Comparison of ENCODE assay signal across 10 cellular contexts in genomic region chr19:41537789-41538188, GRCh38. TPM values are rescaled to one million over a fixed set of nuclear protein-coding genes. Genes with fewer than 3 reads are reported as not detected.
A peak's percentile ranks its signal among the peaks of the same experiment; 100 is the strongest.
DNase-seq lines count a peak whose midpoint lies in the region; ATAC-seq, FAIRE-seq and TF ChIP-seq lines count a peak whose summit lies in the region.
"Had no signal": no experiment of that assay in that cellular context is flagged by ENCODE, and none has a peak within 500 bp of the region (broad histone marks: within the 10 kb centered on the region; RNA-seq: fewer than 3 reads in every experiment).

No MANE protein-coding gene starts in this region.

- peaks cover 3% of the 10 kb centered on the region for H3K36me3 Mint-ChIP-seq in effector memory CD8-positive, alpha-beta T cell (ENCODE audit: insufficient read depth)

- WGBS in ovary, 3 donors, result 21 to 51% (median 38%) methylated on average over 1 of the region's 1 CpG

- no peak for DNase-seq in BJ (ENCODE audit: low read depth)
- DNase-seq in GM18507 (ENCODE audit: extremely low spot score, insufficient read length, low read depth), result no peak
- no peak for DNase-seq in kidney epithelial cell (ENCODE audit: low read depth)
- no peak for DNase-seq in hippocampal formation (lab: John Stamatoyannopoulos, UW)
- DNase-seq in ovary, result no peak
- DNase-seq in effector memory CD8-positive, alpha-beta T cell, result no peak
- DNase-seq: left ventricle myocardium superior, NCI-H1092 had no signal

- H3K4me3 Mint-ChIP-seq in effector memory CD8-positive, alpha-beta T cell, result no peak overlapping the region

- no peak for TF ChIP-seq POLR2A in ovary (IDR thresholded peaks at IDR 0.05)

- no peaks in the 10 kb centered on the region for H3K36me3 ChIP-seq in BJ (ENCODE audit: control insufficient read depth, insufficient read depth, low read length)
- H3K36me3 ChIP-seq in kidney epithelial cell (ENCODE audit: control insufficient read depth, insufficient read depth, low read length), result no peaks in the 10 kb centered on the region
- no peaks in the 10 kb centered on the region for H3K36me3 ChIP-seq in ovary

- H3K27ac ChIP-seq in ovary, result no peak overlapping the region

- H3K27me3 Mint-ChIP-seq in effector memory CD8-positive, alpha-beta T cell, result peaks cover 0 to 4% of the 10 kb centered on the region in 2 donors

- TF ChIP-seq EP300 in ovary (IDR thresholded peaks at IDR 0.05), result no peak

- peaks cover 17 to 25% of the 10 kb centered on the region in 2 donors for H3K4me1 Mint-ChIP-seq in effector memory CD8-positive, alpha-beta T cell (ENCODE audit: low read depth in 2 of 2)

- intact Hi-C loops in ovary (cut with DNase I), result no loop called here

- no peaks in the 10 kb centered on the region for H3K9me3 ChIP-seq in ovary

- peak overlapping the region in 1 of 2 donors; percentile 62 for H3K27ac Mint-ChIP-seq in effector memory CD8-positive, alpha-beta T cell

- TF ChIP-seq CTCF in BJ (IDR thresholded peaks at IDR 0.05; ENCODE audit: insufficient read depth, low read depth, low read length), result peak; percentile 61
- TF ChIP-seq CTCF in kidney epithelial cell (IDR thresholded peaks at IDR 0.05; ENCODE audit: insufficient read depth, low read length, poor library complexity, severe bottlenecking), result peak; percentile 9
- TF ChIP-seq CTCF in ovary (IDR thresholded peaks at IDR 0.05), result no peak

- H3K27me3 ChIP-seq in BJ (ENCODE audit: control insufficient read depth, insufficient read depth, low read length), result peaks cover 3% of the 10 kb centered on the region; the same call in 1 of the 2 replicates
- H3K27me3 ChIP-seq in kidney epithelial cell (ENCODE audit: control insufficient read depth, insufficient read depth, low read length), result no peaks in the 10 kb centered on the region
- no peaks in the 10 kb centered on the region for H3K27me3 ChIP-seq in ovary

- H3K4me3 ChIP-seq in BJ (ENCODE audit: low read depth, low read length), result no peak overlapping the region
- no peak overlapping the region for H3K4me3 ChIP-seq in kidney epithelial cell (ENCODE audit: low read depth, low read length)
- no peak overlapping the region for H3K4me3 ChIP-seq in ovary

- CTCF ChIA-PET in BJ (lab: Yijun Ruan, JAX), result interaction anchor here (0.6 to 7.1 kb wide), 7 partner anchors 17 to 88 kb away, joined by 3 to 57 read pairs (median 4); no protein-coding TSS in a partner anchor

- ATAC-seq in GM18520 (IDR thresholded peaks at IDR 0.05; ENCODE audit: unreplicated experiment), result no peak
- ATAC-seq in effector memory CD8-positive, alpha-beta T cell (replicated peaks), result no peak
- ATAC-seq: left ventricle myocardium superior had no signal

- no peaks in the 10 kb centered on the region for H3K4me1 ChIP-seq in ovary (ENCODE audit: insufficient read depth)

- POLR2A ChIA-PET in BJ (lab: Charles Lee), result no interaction called here

- FAIRE-seq in GM18507 (lab: Jason Lieb, UNC) (peak; percentile 78), TTC549 (lab: Jason Lieb, UNC) (peak; percentile 60)

- no peaks in the 10 kb centered on the region for H3K9me3 Mint-ChIP-seq in effector memory CD8-positive, alpha-beta T cell

RNA-seq across cellular contexts. Expression of gene CEACAM21, which starts 38.2 kb away (rescaled TPM):
- polyA plus RNA-seq in BJ (2011; rRNA removed), result not detected in 2 replicates
- not detected in 2 replicates for polyA minus RNA-seq in BJ (2011; rRNA and poly(A)+ RNA removed)
- total RNA-seq in kidney epithelial cell, result not detected in 2 replicates
- 1 to 10 TPM in 3 of 7 donors, under 1 TPM in 2, not detected in 2; 0.25 to 1.8 (median 1.1) TPM for total RNA-seq in ovary
- 10 to 100 TPM in 1 of 2 donors, 1 to 10 TPM in 1; 3.0 to 11.4 TPM for polyA plus RNA-seq in ovary

Comparison
In these comparisons a context has a peak if more than half of its experiments do, and no peak if none do; other contexts are left out.
1. CTCF ChIP-seq: peak in BJ (single experiment) and kidney epithelial cell (single experiment); none in ovary (0 of 3).